Comparison of ENCODE assay signal across 39 cellular contexts in genomic region chr2:154518872-154519271, GRCh38.
"Had no signal": no experiment of that assay in that cellular context is flagged by ENCODE, and none has a peak within 500 bp of the region (broad histone marks: within the 10 kb centered on the region; RNA-seq: fewer than 3 reads in every experiment).

No MANE protein-coding gene starts in this region.

- H3K4me3 ChIP-seq: adrenal gland, ascending aorta, body of pancreas, breast epithelium, cardiac muscle cell had no signal

- H3K36me3 ChIP-seq: adrenal gland, ascending aorta, brain microvascular endothelial cell, breast epithelium, cardiac muscle cell had no signal

- H3K27me3 Mint-ChIP-seq: activated naive CD4-positive, alpha-beta T cell treated with anti-CD3 and anti-CD28 coated beads, Interleukin-2, amount 10 ng/mL, durations not matched to agents 7 days and 5 days; activated naive CD4-positive, alpha-beta T cell treated with anti-CD3 and anti-CD28 coated beads, Interleukin-2, amount 50 U/mL, for 24 hours; activated naive CD8-positive, alpha-beta T cell; activated naive CD8-positive, alpha-beta T cell treated with anti-CD3 and anti-CD28 coated beads for 36 hours; activated naive CD8-positive, alpha-beta T cell treated with anti-CD3 and anti-CD28 coated beads, Interleukin-2, amount 10 ng/mL, durations not matched to agents 7 days and 5 days; activated naive CD8-positive, alpha-beta T cell treated with anti-CD3 and anti-CD28 coated beads, Interleukin-2, amount 50 U/mL, for 24 hours; activated T-cell treated with anti-CD3 and anti-CD28 coated beads, Interleukin-2, amount 50 U/mL, for 24 hours; activated T-helper 17 cell treated with anti-CD3 and anti-CD28 coated beads, Interleukin-2, amount 50 U/mL, for 72 hours; brain; central memory CD8-positive, alpha-beta T cell had no signal

- H3K9me3 ChIP-seq: adrenal gland, ascending aorta, body of pancreas, breast epithelium had no signal

- H3K4me1 Mint-ChIP-seq: activated naive CD4-positive, alpha-beta T cell treated with anti-CD3 and anti-CD28 coated beads, Interleukin-2, amount 10 ng/mL, durations not matched to agents 7 days and 5 days; activated naive CD4-positive, alpha-beta T cell treated with anti-CD3 and anti-CD28 coated beads, Interleukin-2, amount 50 U/mL, for 24 hours; activated naive CD8-positive, alpha-beta T cell treated with anti-CD3 and anti-CD28 coated beads, Interleukin-2, amount 50 U/mL, for 24 hours; activated T-helper 17 cell treated with anti-CD3 and anti-CD28 coated beads, Interleukin-2, amount 50 U/mL, for 72 hours; brain; central memory CD8-positive, alpha-beta T cell had no signal

- H3K27me3 ChIP-seq: adrenal gland, ascending aorta, body of pancreas, brain microvascular endothelial cell, breast epithelium, cardiac muscle cell had no signal

- ATAC-seq: activated naive CD4-positive, alpha-beta T cell treated with anti-CD3 and anti-CD28 coated beads, Interleukin-2, amount 50 U/mL, for 72 hours; activated naive CD8-positive, alpha-beta T cell treated with anti-CD3 and anti-CD28 coated beads, Interleukin-2, amount 50 U/mL, for 24 hours; activated T-cell treated with anti-CD3 and anti-CD28 coated beads, Interleukin-2, amount 50 U/mL, for 4 hours; activated T-cell treated with anti-CD3 and anti-CD28 coated beads, Interleukin-2, amount 50 U/mL, for 72 hours; activated T-helper 17 cell treated with anti-CD3 and anti-CD28 coated beads, Interleukin-2, amount 50 U/mL, for 72 hours; body of pancreas had no signal

- FAIRE-seq: astrocyte, bronchial epithelial cell had no signal

- H3K4me3 Mint-ChIP-seq: activated naive CD4-positive, alpha-beta T cell treated with anti-CD3 and anti-CD28 coated beads for 36 hours; activated naive CD4-positive, alpha-beta T cell treated with anti-CD3 and anti-CD28 coated beads, Interleukin-2, amount 10 ng/mL, durations not matched to agents 7 days and 5 days; activated naive CD4-positive, alpha-beta T cell treated with anti-CD3 and anti-CD28 coated beads, Interleukin-2, amount 50 U/mL, for 24 hours; activated naive CD8-positive, alpha-beta T cell; activated naive CD8-positive, alpha-beta T cell treated with anti-CD3 and anti-CD28 coated beads for 36 hours; activated naive CD8-positive, alpha-beta T cell treated with anti-CD3 and anti-CD28 coated beads, Interleukin-2, amount 10 ng/mL, durations not matched to agents 7 days and 5 days; activated naive CD8-positive, alpha-beta T cell treated with anti-CD3 and anti-CD28 coated beads, Interleukin-2, amount 50 U/mL, for 24 hours; activated T-cell treated with anti-CD3 and anti-CD28 coated beads, Interleukin-2, amount 50 U/mL, for 24 hours; activated T-cell treated with anti-CD3 and anti-CD28 coated beads, Interleukin-2, amount 50 U/mL, for 4 hours; activated T-cell treated with anti-CD3 and anti-CD28 coated beads, Interleukin-2, amount 50 U/mL, for 72 hours; activated T-helper 1 cell treated with anti-CD3 and anti-CD28 coated beads, Interleukin-12 subunit alpha, Interleukin-12 subunit beta, Interleukin-2, Interleukin-4 antibody, amounts not matched to agents 30 ng/mL and 10 ng/mL and 1 ng/mL, durations not matched to agents 14 hours and 24 hours and 36 hours; activated T-helper 17 cell treated with anti-CD3 and anti-CD28 coated beads, Interleukin-2, amount 50 U/mL, for 72 hours; brain; central memory CD8-positive, alpha-beta T cell had no signal

- DNase-seq: activated effector memory CD4-positive, alpha-beta T cell treated with anti-CD3 and anti-CD28 coated beads, Interleukin-2, amount 50 U/mL, for 16 hours; activated effector memory CD4-positive, alpha-beta T cell treated with Interleukin-2 at 50 U/mL for 16 hours; activated gamma-delta T cell; activated gamma-delta T cell treated with Interleukin-2 at 50 U/mL for 16 hours; activated naive CD4-positive, alpha-beta T cell; activated naive CD4-positive, alpha-beta T cell treated with anti-CD3 and anti-CD28 coated beads for 36 hours; activated naive CD4-positive, alpha-beta T cell treated with anti-CD3 and anti-CD28 coated beads, Interleukin-2, amount 10 ng/mL, durations not matched to agents 7 days and 5 days; activated naive CD4-positive, alpha-beta T cell treated with anti-CD3 and anti-CD28 coated beads, Interleukin-2, amount 50 U/mL, for 16 hours; activated naive CD4-positive, alpha-beta T cell treated with Interleukin-2 at 50 U/mL for 16 hours; activated naive CD8-positive, alpha-beta T cell treated with anti-CD3 and anti-CD28 coated beads for 36 hours; activated naive CD8-positive, alpha-beta T cell treated with anti-CD3 and anti-CD28 coated beads, Interleukin-2, amount 10 ng/mL, durations not matched to agents 7 days and 5 days; activated naive CD8-positive, alpha-beta T cell treated with anti-CD3 and anti-CD28 coated beads, Interleukin-2, amount 50 U/mL, for 24 hours; activated T-cell treated with anti-CD3 and anti-CD28 coated beads, Interleukin-2, amount 50 U/mL, for 24 hours; activated T-cell treated with anti-CD3 and anti-CD28 coated beads, Interleukin-2, amount 50 U/mL, for 4 hours; activated T-cell treated with anti-CD3 and anti-CD28 coated beads, Interleukin-2, amount 50 U/mL, for 48 hours; activated T-cell treated with anti-CD3 and anti-CD28 coated beads, Interleukin-2, amount 50 U/mL, for 72 hours; adrenal gland; amniotic stem cell; amygdala; anterior cingulate cortex; aorta; body of pancreas; brain microvascular endothelial cell; caudate nucleus; central memory CD4-positive, alpha-beta T cell; cerebellar nuclear complex had no signal

- H3K27ac Mint-ChIP-seq: activated naive CD4-positive, alpha-beta T cell treated with anti-CD3 and anti-CD28 coated beads for 36 hours; activated naive CD4-positive, alpha-beta T cell treated with anti-CD3 and anti-CD28 coated beads, Interleukin-2, amount 10 ng/mL, durations not matched to agents 7 days and 5 days; activated naive CD4-positive, alpha-beta T cell treated with anti-CD3 and anti-CD28 coated beads, Interleukin-2, amount 50 U/mL, for 24 hours; activated naive CD4-positive, alpha-beta T cell treated with anti-CD3 and anti-CD28 coated beads, Interleukin-2, amount 50 U/mL, for 72 hours; activated naive CD8-positive, alpha-beta T cell; activated naive CD8-positive, alpha-beta T cell treated with anti-CD3 and anti-CD28 coated beads for 36 hours; activated naive CD8-positive, alpha-beta T cell treated with anti-CD3 and anti-CD28 coated beads, Interleukin-2, amount 10 ng/mL, durations not matched to agents 7 days and 5 days; activated naive CD8-positive, alpha-beta T cell treated with anti-CD3 and anti-CD28 coated beads, Interleukin-2, amount 50 U/mL, for 24 hours; activated T-cell treated with anti-CD3 and anti-CD28 coated beads, Interleukin-2, amount 50 U/mL, for 24 hours; activated T-cell treated with anti-CD3 and anti-CD28 coated beads, Interleukin-2, amount 50 U/mL, for 72 hours; activated T-helper 1 cell treated with anti-CD3 and anti-CD28 coated beads, Interleukin-12 subunit alpha, Interleukin-12 subunit beta, Interleukin-2, Interleukin-4 antibody, amounts not matched to agents 30 ng/mL and 10 ng/mL and 1 ng/mL, durations not matched to agents 14 hours and 24 hours and 36 hours; activated T-helper 17 cell treated with anti-CD3 and anti-CD28 coated beads, Interleukin-2, amount 50 U/mL, for 72 hours; activated T-helper 2 cell treated with anti-CD3 and anti-CD28 coated beads, Interferon-gamma antibody, Interleukin-2, Interleukin-4, amounts not matched to agents 10 μg/mL and 5 μg/mL and 100 μg/mL, durations not matched to agents 14 hours and 24 hours and 36 hours; brain had no signal

- H3K27ac ChIP-seq: adrenal gland, ascending aorta, body of pancreas, brain microvascular endothelial cell, breast epithelium, cardiac muscle cell had no signal

- H3K9me3 Mint-ChIP-seq: activated naive CD4-positive, alpha-beta T cell treated with anti-CD3 and anti-CD28 coated beads for 36 hours; activated naive CD4-positive, alpha-beta T cell treated with anti-CD3 and anti-CD28 coated beads, Interleukin-2, amount 50 U/mL, for 24 hours; activated naive CD8-positive, alpha-beta T cell treated with anti-CD3 and anti-CD28 coated beads, Interleukin-2, amount 10 ng/mL, durations not matched to agents 7 days and 5 days had no signal

- H3K36me3 Mint-ChIP-seq: activated naive CD4-positive, alpha-beta T cell treated with anti-CD3 and anti-CD28 coated beads, Interleukin-2, amount 10 ng/mL, durations not matched to agents 7 days and 5 days; activated naive CD4-positive, alpha-beta T cell treated with anti-CD3 and anti-CD28 coated beads, Interleukin-2, amount 50 U/mL, for 24 hours; activated naive CD4-positive, alpha-beta T cell treated with anti-CD3 and anti-CD28 coated beads, Interleukin-2, amount 50 U/mL, for 72 hours; activated naive CD8-positive, alpha-beta T cell; activated naive CD8-positive, alpha-beta T cell treated with anti-CD3 and anti-CD28 coated beads for 36 hours; activated naive CD8-positive, alpha-beta T cell treated with anti-CD3 and anti-CD28 coated beads, Interleukin-2, amount 10 ng/mL, durations not matched to agents 7 days and 5 days; brain had no signal

- H3K4me1 ChIP-seq: adrenal gland, ascending aorta, body of pancreas, breast epithelium had no signal
